ENCODE assay signal across 8 cellular contexts in the genomic region with DNA sequence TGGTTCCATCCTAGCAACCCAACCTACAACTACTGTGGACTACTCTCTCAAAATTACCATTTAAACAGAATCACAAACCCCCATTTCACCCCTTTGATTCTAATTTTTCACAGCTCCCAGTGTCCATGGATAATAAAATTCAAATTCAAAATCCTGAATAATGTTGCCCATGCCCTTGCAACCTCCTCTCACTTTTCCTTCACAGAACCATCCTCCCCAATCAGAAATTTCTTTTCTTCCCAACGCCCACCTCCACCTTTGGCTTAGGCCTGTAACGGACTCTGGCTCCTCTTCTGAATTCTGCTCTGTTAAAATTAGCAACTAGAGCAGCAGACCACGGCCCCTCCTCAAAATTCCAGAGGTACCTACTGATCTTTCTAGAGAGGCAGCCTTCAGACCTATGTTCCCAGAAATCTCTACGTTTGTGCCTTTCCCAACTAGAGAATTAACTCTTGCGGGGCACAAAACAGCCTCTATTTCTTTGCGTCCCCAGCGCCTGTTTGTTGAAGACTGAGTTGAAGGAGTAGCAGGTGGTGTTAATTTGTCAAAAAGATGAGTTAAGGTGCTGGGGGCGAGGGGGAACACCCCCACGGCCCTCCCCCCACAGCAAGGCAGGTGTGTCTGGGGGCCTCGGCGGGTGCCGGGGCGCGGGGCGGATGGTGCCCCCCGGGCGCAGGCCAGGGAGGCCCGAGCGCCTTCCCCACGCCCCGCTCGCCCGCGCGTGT. TPM values are rescaled to one million over a fixed set of nuclear protein-coding genes. Genes with fewer than 3 reads are reported as not detected.
DNase-seq lines count a peak whose midpoint lies in the region; ATAC-seq and TF ChIP-seq lines count a peak whose summit lies in the region.

No MANE protein-coding gene starts in this region.

- H3K9me3 ChIP-seq in heart right ventricle (no peaks in the 10 kb centered on the region), suprapubic skin (no peaks in the 10 kb centered on the region)

- no peak for TF ChIP-seq EP300 in suprapubic skin (IDR thresholded peaks at IDR 0.05)

- H3K4me1 Mint-ChIP-seq in activated CD4-positive, alpha-beta memory T cell treated with anti-CD3 and anti-CD28 coated beads for 36 hours (ENCODE audit: low read depth) = peaks cover 14% of the 10 kb centered on the region

- ATAC-seq in heart right ventricle = no peak
- no peak for ATAC-seq in Right ventricle myocardium inferior
- ATAC-seq in HG03571 (IDR thresholded peaks at IDR 0.05; ENCODE audit: unreplicated experiment) = no peak
- no peak for ATAC-seq in HG03159 (IDR thresholded peaks at IDR 0.05; ENCODE audit: unreplicated experiment)

- CTCF ChIA-PET in activated CD4-positive, alpha-beta memory T cell treated with anti-CD3 and anti-CD28 coated beads for 36 hours (lab: Charles Lee) = interaction anchor here (1.0 to 2.9 kb wide), 2 partner anchors 135 kb away, joined by 3 to 11 read pairs; no protein-coding TSS in a partner anchor

- TF ChIP-seq CTCF in heart right ventricle (IDR thresholded peaks at IDR 0.05) = peak in 2 of 9 donors; percentile 23 to 52
- no peak for TF ChIP-seq CTCF in suprapubic skin (IDR thresholded peaks at IDR 0.05)

- intact Hi-C loops in heart right ventricle (cut with DNase I) (loop anchor here in 5 of 10 donors (2.0 to 5.0 kb wide), 7 partner anchors 38 to 137 kb away; no protein-coding TSS in a partner anchor), Right ventricle myocardium inferior (cut with DNase I) (loop anchor here (1.0 kb wide), 2 partner anchors 48 to 135 kb away; no protein-coding TSS in a partner anchor)
- intact Hi-C loops in activated CD4-positive, alpha-beta memory T cell treated with anti-CD3 and anti-CD28 coated beads for 36 hours (cut with micrococcal nuclease) = loop anchor here (2.0 kb wide), 1 partner anchor 26 kb away; no protein-coding TSS in a partner anchor

- H3K27ac Mint-ChIP-seq in activated CD4-positive, alpha-beta memory T cell treated with anti-CD3 and anti-CD28 coated beads for 36 hours = no peak overlapping the region

- no peak for TF ChIP-seq POLR2A in suprapubic skin (IDR thresholded peaks at IDR 0.05)

- H3K27me3 ChIP-seq in heart right ventricle (no peaks in the 10 kb centered on the region), suprapubic skin (no peaks in the 10 kb centered on the region)

- H3K36me3 Mint-ChIP-seq in activated CD4-positive, alpha-beta memory T cell treated with anti-CD3 and anti-CD28 coated beads for 36 hours = no peaks in the 10 kb centered on the region

- H3K27me3 Mint-ChIP-seq in activated CD4-positive, alpha-beta memory T cell treated with anti-CD3 and anti-CD28 coated beads for 36 hours = peaks cover 34% of the 10 kb centered on the region

- H3K4me1 ChIP-seq in heart right ventricle (peaks cover 0 to 57% (median 28%) of the 10 kb centered on the region in 9 donors), suprapubic skin (peaks cover 30% of the 10 kb centered on the region)

- no peaks in the 10 kb centered on the region for H3K36me3 ChIP-seq in heart right ventricle
- no peaks in the 10 kb centered on the region for H3K36me3 ChIP-seq in suprapubic skin

- H3K27ac ChIP-seq in heart right ventricle (peak overlapping the region; percentile 96 to 98 (median 97)), suprapubic skin (peak overlapping the region; percentile 99)

- H3K9me3 Mint-ChIP-seq in activated CD4-positive, alpha-beta memory T cell treated with anti-CD3 and anti-CD28 coated beads for 36 hours = no peaks in the 10 kb centered on the region

- DNase-seq in heart right ventricle (no peak), Right ventricle myocardium inferior (ENCODE audit: missing footprints) (no peak), iPS-NIHi11 (ENCODE audit: low spot score) (peak; percentile 9), suprapubic skin (ENCODE audit: low spot score in 2 of 2) (no peak), COLO829 (ENCODE audit: low spot score) (no peak)
- no peak for DNase-seq in activated CD4-positive, alpha-beta memory T cell treated with anti-CD3 and anti-CD28 coated beads for 36 hours

- WGBS in heart right ventricle, 2 donors = 8 to 11% methylated on average over 16 to 25 of the region's 25 CpGs
- WGBS in suprapubic skin = 33% methylated on average over 7 of the region's 25 CpGs

- H3K4me3 Mint-ChIP-seq in activated CD4-positive, alpha-beta memory T cell treated with anti-CD3 and anti-CD28 coated beads for 36 hours = peak overlapping the region; percentile 65

- POLR2A ChIA-PET in activated CD4-positive, alpha-beta memory T cell treated with anti-CD3 and anti-CD28 coated beads for 36 hours (lab: Charles Lee) = no interaction called here

- peak overlapping the region; percentile 62 to 91 (median 83) for H3K4me3 ChIP-seq in heart right ventricle
- peak overlapping the region; percentile 96 for H3K4me3 ChIP-seq in suprapubic skin

RNA-seq across cellular contexts. Expression of gene MAP3K20, which starts 0.4 kb away (rescaled TPM):
- total RNA-seq in heart right ventricle (100 to 1,000 TPM; 357 to 560 (median 437) TPM), Right ventricle myocardium inferior (435 TPM), suprapubic skin (10 to 100 TPM; 26.2 to 40.3 (median 33.6) TPM)
- polyA plus RNA-seq in heart right ventricle = 10 to 100 TPM; 63.2 to 64.7 TPM
- total RNA-seq in activated CD4-positive, alpha-beta memory T cell treated with anti-CD3 and anti-CD28 coated beads for 36 hours = 1 to 10 TPM; 6.5 to 7.0 TPM

Comparison
In these comparisons a context has a peak if more than half of its experiments do, and no peak if none do; other contexts are left out.
1. RNA of gene MAP3K20, which starts 0.4 kb away (total RNA-seq): 357 to 560 TPM in heart right ventricle and 435 TPM in Right ventricle myocardium inferior (single experiment); 26.2 to 40.3 TPM in suprapubic skin and 6.5 to 7.0 TPM in activated CD4-positive, alpha-beta memory T cell treated with anti-CD3 and anti-CD28 coated beads for 36 hours; every median in the first group is over 4 times any median in the second.